Comparison of ENCODE assay signal across 18 cellular contexts in genomic region chr5:162268694-162269481, GRCh38.
DNase-seq lines count a peak whose midpoint lies in the region; ATAC-seq, FAIRE-seq and TF ChIP-seq lines count a peak whose summit lies in the region.
"Had no signal": no experiment of that assay in that cellular context is flagged by ENCODE, and none has a peak within 500 bp of the region (broad histone marks: within the 10 kb centered on the region; RNA-seq: fewer than 3 reads in every experiment).

No MANE protein-coding gene starts in this region.

- 71 to 86% methylated on average over 12 of the region's 12 CpGs for WGBS in pancreas, 2 donors
- WGBS in aorta, 2 donors: 87 to 88% methylated on average over 12 of the region's 12 CpGs

- H3K27me3 Mint-ChIP-seq in naive thymus-derived CD4-positive, alpha-beta T cell: no peaks in the 10 kb centered on the region
- no peaks in the 10 kb centered on the region for H3K27me3 Mint-ChIP-seq in activated T-cell treated with anti-CD3 and anti-CD28 coated beads, Interleukin-2, amount 50 U/mL, for 4 hours (ENCODE audit: low read depth)
- H3K27me3 Mint-ChIP-seq: stimulated activated naive CD8-positive, alpha-beta T cell treated with anti-CD3 and anti-CD28 coated beads, Interleukin-15, Interleukin-2, amounts not matched to agents 100 ng/mL and 50 ng/mL, for 24 hours had no signal

- no peak overlapping the region for H3K27ac Mint-ChIP-seq in naive thymus-derived CD4-positive, alpha-beta T cell
- H3K27ac Mint-ChIP-seq: HFFc6; stimulated activated naive CD8-positive, alpha-beta T cell treated with anti-CD3 and anti-CD28 coated beads, Interleukin-15, Interleukin-2, amounts not matched to agents 100 ng/mL and 50 ng/mL, for 24 hours had no signal

- POLR2A ChIA-PET in naive thymus-derived CD4-positive, alpha-beta T cell (lab: Charles Lee): no interaction called here

- H3K4me1 ChIP-seq in naive thymus-derived CD4-positive, alpha-beta T cell (ENCODE audit: control insufficient read depth in 2 of 2, insufficient read depth in 2 of 2, low read length in 2 of 2): no peaks in the 10 kb centered on the region
- no peaks in the 10 kb centered on the region for H3K4me1 ChIP-seq in pancreas
- no peaks in the 10 kb centered on the region for H3K4me1 ChIP-seq in aorta (ENCODE audit: control insufficient read depth in 1 of 2, insufficient read depth in 2 of 2, low read length in 2 of 2)
- H3K4me1 ChIP-seq: body of pancreas, lower lobe of right lung had no signal

- H3K36me3 Mint-ChIP-seq in naive thymus-derived CD4-positive, alpha-beta T cell: no peaks in the 10 kb centered on the region
- no peaks in the 10 kb centered on the region for H3K36me3 Mint-ChIP-seq in activated T-cell treated with anti-CD3 and anti-CD28 coated beads, Interleukin-2, amount 50 U/mL, for 4 hours (ENCODE audit: insufficient read depth)

- FAIRE-seq in pancreas (lab: Jason Lieb, UNC): no peak

- peaks cover 0 to 14% (median 2%) of the 10 kb centered on the region in 11 donors for H3K9me3 Mint-ChIP-seq in naive thymus-derived CD4-positive, alpha-beta T cell
- peaks cover 9% of the 10 kb centered on the region for H3K9me3 Mint-ChIP-seq in activated T-cell treated with anti-CD3 and anti-CD28 coated beads, Interleukin-2, amount 50 U/mL, for 4 hours

- peaks cover 0 to 2% (median 0%) of the 10 kb centered on the region in 7 donors for H3K4me1 Mint-ChIP-seq in naive thymus-derived CD4-positive, alpha-beta T cell
- peaks cover 2% of the 10 kb centered on the region for H3K4me1 Mint-ChIP-seq in activated T-cell treated with anti-CD3 and anti-CD28 coated beads, Interleukin-2, amount 50 U/mL, for 4 hours (ENCODE audit: low read depth)
- H3K4me1 Mint-ChIP-seq: neural crest cell had no signal

- no peak for TF ChIP-seq CTCF in pancreas (IDR thresholded peaks at IDR 0.05)

- H3K4me3 ChIP-seq in naive thymus-derived CD4-positive, alpha-beta T cell (ENCODE audit: low read length): no peak overlapping the region
- H3K4me3 ChIP-seq in pancreas: no peak overlapping the region
- no peak overlapping the region for H3K4me3 ChIP-seq in aorta (ENCODE audit: low read length in 2 of 2)
- H3K4me3 ChIP-seq: body of pancreas, lower lobe of right lung had no signal

- no peak overlapping the region for H3K4me3 Mint-ChIP-seq in naive thymus-derived CD4-positive, alpha-beta T cell
- H3K4me3 Mint-ChIP-seq in activated T-cell treated with anti-CD3 and anti-CD28 coated beads, Interleukin-2, amount 50 U/mL, for 4 hours: no peak overlapping the region
- H3K4me3 Mint-ChIP-seq: HFFc6; neural crest cell; stimulated activated naive CD8-positive, alpha-beta T cell treated with anti-CD3 and anti-CD28 coated beads, Interleukin-15, Interleukin-2, amounts not matched to agents 100 ng/mL and 50 ng/mL, for 24 hours had no signal

- H3K36me3 ChIP-seq in naive thymus-derived CD4-positive, alpha-beta T cell (ENCODE audit: control insufficient read depth in 2 of 3, insufficient read depth in 3 of 3, low read length in 3 of 3): no peaks in the 10 kb centered on the region
- H3K36me3 ChIP-seq in pancreas: no peaks in the 10 kb centered on the region
- no peaks in the 10 kb centered on the region for H3K36me3 ChIP-seq in aorta (ENCODE audit: control insufficient read depth in 1 of 2, insufficient read depth in 2 of 2, low read length in 1 of 2)
- H3K36me3 ChIP-seq: lower lobe of right lung had no signal

- ATAC-seq in GM18907 (IDR thresholded peaks at IDR 0.05; ENCODE audit: unreplicated experiment) (peak; percentile 94), HG02870 (IDR thresholded peaks at IDR 0.05; ENCODE audit: unreplicated experiment) (peak; percentile 44), pancreas (no peak), aorta (ENCODE audit: low FRiP score) (no peak)
- ATAC-seq in naive thymus-derived CD4-positive, alpha-beta T cell: peak; percentile 26
- no peak for ATAC-seq in activated T-cell treated with anti-CD3 and anti-CD28 coated beads, Interleukin-2, amount 50 U/mL, for 4 hours
- ATAC-seq: body of pancreas, lower lobe of right lung, sciatic nerve had no signal

- CTCF ChIA-PET in naive thymus-derived CD4-positive, alpha-beta T cell (lab: Charles Lee): no interaction called here

- H3K27me3 ChIP-seq in naive thymus-derived CD4-positive, alpha-beta T cell (ENCODE audit: control insufficient read depth in 2 of 2, insufficient read depth in 2 of 2, low read length in 2 of 2): no peaks in the 10 kb centered on the region
- no peaks in the 10 kb centered on the region for H3K27me3 ChIP-seq in pancreas
- no peaks in the 10 kb centered on the region for H3K27me3 ChIP-seq in aorta (ENCODE audit: control insufficient read depth in 1 of 2, insufficient read depth in 2 of 2, low read length in 1 of 2)
- H3K27me3 ChIP-seq: body of pancreas had no signal

- intact Hi-C loops in naive thymus-derived CD4-positive, alpha-beta T cell (cut with micrococcal nuclease): no loop called here
- intact Hi-C loops in pancreas (cut with DNase I) (no loop called here), aorta (cut with DNase I) (no loop called here)

- no peaks in the 10 kb centered on the region for H3K9me3 ChIP-seq in naive thymus-derived CD4-positive, alpha-beta T cell (ENCODE audit: control insufficient read depth in 2 of 3, low read length in 3 of 3)
- H3K9me3 ChIP-seq in pancreas: no peaks in the 10 kb centered on the region
- no peaks in the 10 kb centered on the region for H3K9me3 ChIP-seq in aorta (ENCODE audit: control insufficient read depth, low read length)
- H3K9me3 ChIP-seq: body of pancreas, lower lobe of right lung had no signal

- peak; percentile 21 for DNase-seq in KG1 (lab: John Stamatoyannopoulos, UW)
- DNase-seq in naive thymus-derived CD4-positive, alpha-beta T cell: no peak
- no peak for DNase-seq in pancreas
- DNase-seq in activated T-cell treated with anti-CD3 and anti-CD28 coated beads, Interleukin-2, amount 50 U/mL, for 4 hours: no peak
- DNase-seq in aorta: no peak
- DNase-seq: activated gamma-delta T cell, body of pancreas, HFFc6, lower lobe of right lung, NCI-H1436 treated with DMSO at 0.1 percent for 48 hours, NCI-H510A, T-helper 9 cell had no signal

- H3K27ac ChIP-seq in naive thymus-derived CD4-positive, alpha-beta T cell (ENCODE audit: low read depth, low read length): no peak overlapping the region
- H3K27ac ChIP-seq in pancreas (no peak overlapping the region), aorta (ENCODE audit: low read depth in 1 of 2, low read length in 2 of 2) (no peak overlapping the region)
- H3K27ac ChIP-seq: body of pancreas, C4-2B, lower lobe of right lung had no signal

Comparison
In these comparisons a context has a peak if more than half of its experiments do, and no peak if none do; other contexts are left out.
1. ATAC-seq: peak in GM18907 (single experiment), HG02870 (single experiment) and naive thymus-derived CD4-positive, alpha-beta T cell (single experiment); none in pancreas (0 of 4), activated T-cell treated with anti-CD3 and anti-CD28 coated beads, Interleukin-2, amount 50 U/mL, for 4 hours (0 of 2) and aorta (single experiment).